In the genomic region with DNA sequence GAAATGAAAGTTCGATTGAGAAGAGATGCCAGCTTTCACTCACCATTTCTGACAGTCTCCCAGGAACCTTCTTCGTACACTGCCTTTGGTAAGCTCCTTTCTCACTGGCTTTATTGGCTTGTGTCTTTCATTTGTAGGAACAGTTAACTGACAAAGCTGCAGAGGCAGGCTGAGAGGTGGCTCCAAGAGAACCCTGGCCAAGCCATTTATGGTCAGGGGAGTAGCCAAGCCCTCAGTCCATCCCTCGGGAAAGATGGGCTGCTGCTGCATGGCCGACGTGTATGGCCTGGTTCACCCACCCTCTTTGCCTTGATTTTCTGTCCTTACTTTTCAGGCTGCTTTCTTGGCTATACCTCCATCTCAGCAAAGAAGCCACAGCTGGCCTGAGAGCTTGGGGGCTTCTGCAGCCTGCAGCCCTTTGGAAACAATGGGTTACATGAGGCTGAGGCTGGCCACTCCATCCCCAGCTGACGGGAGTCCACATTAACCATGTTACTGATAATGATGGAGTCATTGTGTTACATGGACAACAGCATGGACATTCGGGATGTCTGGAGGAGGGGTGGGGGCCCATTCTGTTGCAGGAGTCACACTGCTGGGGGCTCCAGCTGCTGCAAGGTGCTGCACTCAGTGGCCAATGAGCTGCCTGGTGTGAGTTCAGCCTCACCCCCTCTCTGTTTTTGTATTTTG, we compare ENCODE assay signal across 1 cellular context.
TF ChIP-seq lines count a peak whose summit lies in the region.

A gene with protein sequence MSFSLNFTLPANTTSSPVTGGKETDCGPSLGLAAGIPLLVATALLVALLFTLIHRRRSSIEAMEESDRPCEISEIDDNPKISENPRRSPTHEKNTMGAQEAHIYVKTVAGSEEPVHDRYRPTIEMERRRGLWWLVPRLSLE (minus strand): TSS at position 152 of the 690 bp plus-strand sequence. CDS start 106 bp downstream, at position 46.

TF ChIP-seq in GM23338, 12 proteins besides CTCF, POLR2A, EP300 and RAD21 (continued from another document):
- TF ChIP-seq, protein P1, sequence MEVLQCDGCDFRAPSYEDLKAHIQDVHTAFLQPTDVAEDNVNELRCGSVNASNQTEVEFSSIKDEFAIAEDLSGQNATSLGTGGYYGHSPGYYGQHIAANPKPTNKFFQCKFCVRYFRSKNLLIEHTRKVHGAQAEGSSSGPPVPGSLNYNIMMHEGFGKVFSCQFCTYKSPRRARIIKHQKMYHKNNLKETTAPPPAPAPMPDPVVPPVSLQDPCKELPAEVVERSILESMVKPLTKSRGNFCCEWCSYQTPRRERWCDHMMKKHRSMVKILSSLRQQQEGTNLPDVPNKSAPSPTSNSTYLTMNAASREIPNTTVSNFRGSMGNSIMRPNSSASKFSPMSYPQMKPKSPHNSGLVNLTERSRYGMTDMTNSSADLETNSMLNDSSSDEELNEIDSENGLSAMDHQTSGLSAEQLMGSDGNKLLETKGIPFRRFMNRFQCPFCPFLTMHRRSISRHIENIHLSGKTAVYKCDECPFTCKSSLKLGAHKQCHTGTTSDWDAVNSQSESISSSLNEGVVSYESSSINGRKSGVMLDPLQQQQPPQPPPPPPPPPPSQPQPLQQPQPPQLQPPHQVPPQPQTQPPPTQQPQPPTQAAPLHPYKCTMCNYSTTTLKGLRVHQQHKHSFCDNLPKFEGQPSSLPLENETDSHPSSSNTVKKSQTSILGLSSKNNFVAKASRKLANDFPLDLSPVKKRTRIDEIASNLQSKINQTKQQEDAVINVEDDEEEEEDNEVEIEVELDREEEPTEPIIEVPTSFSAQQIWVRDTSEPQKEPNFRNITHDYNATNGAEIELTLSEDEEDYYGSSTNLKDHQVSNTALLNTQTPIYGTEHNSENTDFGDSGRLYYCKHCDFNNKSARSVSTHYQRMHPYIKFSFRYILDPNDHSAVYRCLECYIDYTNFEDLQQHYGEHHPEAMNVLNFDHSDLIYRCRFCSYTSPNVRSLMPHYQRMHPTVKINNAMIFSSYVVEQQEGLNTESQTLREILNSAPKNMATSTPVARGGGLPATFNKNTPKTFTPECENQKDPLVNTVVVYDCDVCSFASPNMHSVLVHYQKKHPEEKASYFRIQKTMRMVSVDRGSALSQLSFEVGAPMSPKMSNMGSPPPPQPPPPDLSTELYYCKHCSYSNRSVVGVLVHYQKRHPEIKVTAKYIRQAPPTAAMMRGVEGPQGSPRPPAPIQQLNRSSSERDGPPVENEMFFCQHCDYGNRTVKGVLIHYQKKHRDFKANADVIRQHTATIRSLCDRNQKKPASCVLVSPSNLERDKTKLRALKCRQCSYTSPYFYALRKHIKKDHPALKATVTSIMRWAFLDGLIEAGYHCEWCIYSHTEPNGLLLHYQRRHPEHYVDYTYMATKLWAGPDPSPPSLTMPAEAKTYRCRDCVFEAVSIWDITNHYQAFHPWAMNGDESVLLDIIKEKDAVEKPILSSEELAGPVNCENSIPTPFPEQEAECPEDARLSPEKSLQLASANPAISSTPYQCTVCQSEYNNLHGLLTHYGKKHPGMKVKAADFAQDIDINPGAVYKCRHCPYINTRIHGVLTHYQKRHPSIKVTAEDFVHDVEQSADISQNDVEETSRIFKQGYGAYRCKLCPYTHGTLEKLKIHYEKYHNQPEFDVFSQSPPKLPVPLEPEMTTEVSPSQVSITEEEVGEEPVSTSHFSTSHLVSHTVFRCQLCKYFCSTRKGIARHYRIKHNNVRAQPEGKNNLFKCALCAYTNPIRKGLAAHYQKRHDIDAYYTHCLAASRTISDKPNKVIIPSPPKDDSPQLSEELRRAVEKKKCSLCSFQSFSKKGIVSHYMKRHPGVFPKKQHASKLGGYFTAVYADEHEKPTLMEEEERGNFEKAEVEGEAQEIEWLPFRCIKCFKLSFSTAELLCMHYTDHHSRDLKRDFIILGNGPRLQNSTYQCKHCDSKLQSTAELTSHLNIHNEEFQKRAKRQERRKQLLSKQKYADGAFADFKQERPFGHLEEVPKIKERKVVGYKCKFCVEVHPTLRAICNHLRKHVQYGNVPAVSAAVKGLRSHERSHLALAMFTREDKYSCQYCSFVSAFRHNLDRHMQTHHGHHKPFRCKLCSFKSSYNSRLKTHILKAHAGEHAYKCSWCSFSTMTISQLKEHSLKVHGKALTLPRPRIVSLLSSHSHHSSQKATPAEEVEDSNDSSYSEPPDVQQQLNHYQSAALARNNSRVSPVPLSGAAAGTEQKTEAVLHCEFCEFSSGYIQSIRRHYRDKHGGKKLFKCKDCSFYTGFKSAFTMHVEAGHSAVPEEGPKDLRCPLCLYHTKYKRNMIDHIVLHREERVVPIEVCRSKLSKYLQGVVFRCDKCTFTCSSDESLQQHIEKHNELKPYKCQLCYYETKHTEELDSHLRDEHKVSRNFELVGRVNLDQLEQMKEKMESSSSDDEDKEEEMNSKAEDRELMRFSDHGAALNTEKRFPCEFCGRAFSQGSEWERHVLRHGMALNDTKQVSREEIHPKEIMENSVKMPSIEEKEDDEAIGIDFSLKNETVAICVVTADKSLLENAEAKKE (CRISPR knock-in tag; IDR thresholded peaks at IDR 0.05) = no peak
- TF ChIP-seq STAT1 (IDR thresholded peaks at IDR 0.05; ENCODE audit: unreplicated experiment) (no peak), POLR2AphosphoS5 (IDR thresholded peaks at IDR 0.05; ENCODE audit: low read depth) (no peak), NANOG (IDR thresholded peaks at IDR 0.05; ENCODE audit: borderline replicate concordance) (no peak), JUNB (IDR thresholded peaks at IDR 0.05; ENCODE audit: unreplicated experiment) (no peak), ZNF331 (CRISPR knock-in tag; IDR thresholded peaks at IDR 0.05; ENCODE audit: low read depth) (no peak), EZH2 (IDR thresholded peaks at IDR 0.05; ENCODE audit: low read depth, unreplicated experiment) (no peak)
- TF ChIP-seq, protein P2, sequence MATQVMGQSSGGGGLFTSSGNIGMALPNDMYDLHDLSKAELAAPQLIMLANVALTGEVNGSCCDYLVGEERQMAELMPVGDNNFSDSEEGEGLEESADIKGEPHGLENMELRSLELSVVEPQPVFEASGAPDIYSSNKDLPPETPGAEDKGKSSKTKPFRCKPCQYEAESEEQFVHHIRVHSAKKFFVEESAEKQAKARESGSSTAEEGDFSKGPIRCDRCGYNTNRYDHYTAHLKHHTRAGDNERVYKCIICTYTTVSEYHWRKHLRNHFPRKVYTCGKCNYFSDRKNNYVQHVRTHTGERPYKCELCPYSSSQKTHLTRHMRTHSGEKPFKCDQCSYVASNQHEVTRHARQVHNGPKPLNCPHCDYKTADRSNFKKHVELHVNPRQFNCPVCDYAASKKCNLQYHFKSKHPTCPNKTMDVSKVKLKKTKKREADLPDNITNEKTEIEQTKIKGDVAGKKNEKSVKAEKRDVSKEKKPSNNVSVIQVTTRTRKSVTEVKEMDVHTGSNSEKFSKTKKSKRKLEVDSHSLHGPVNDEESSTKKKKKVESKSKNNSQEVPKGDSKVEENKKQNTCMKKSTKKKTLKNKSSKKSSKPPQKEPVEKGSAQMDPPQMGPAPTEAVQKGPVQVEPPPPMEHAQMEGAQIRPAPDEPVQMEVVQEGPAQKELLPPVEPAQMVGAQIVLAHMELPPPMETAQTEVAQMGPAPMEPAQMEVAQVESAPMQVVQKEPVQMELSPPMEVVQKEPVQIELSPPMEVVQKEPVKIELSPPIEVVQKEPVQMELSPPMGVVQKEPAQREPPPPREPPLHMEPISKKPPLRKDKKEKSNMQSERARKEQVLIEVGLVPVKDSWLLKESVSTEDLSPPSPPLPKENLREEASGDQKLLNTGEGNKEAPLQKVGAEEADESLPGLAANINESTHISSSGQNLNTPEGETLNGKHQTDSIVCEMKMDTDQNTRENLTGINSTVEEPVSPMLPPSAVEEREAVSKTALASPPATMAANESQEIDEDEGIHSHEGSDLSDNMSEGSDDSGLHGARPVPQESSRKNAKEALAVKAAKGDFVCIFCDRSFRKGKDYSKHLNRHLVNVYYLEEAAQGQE (IDR thresholded peaks at IDR 0.05; ENCODE audit: unreplicated experiment) = no peak
- TF ChIP-seq, protein P3, sequence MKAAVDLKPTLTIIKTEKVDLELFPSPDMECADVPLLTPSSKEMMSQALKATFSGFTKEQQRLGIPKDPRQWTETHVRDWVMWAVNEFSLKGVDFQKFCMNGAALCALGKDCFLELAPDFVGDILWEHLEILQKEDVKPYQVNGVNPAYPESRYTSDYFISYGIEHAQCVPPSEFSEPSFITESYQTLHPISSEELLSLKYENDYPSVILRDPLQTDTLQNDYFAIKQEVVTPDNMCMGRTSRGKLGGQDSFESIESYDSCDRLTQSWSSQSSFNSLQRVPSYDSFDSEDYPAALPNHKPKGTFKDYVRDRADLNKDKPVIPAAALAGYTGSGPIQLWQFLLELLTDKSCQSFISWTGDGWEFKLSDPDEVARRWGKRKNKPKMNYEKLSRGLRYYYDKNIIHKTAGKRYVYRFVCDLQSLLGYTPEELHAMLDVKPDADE (IDR thresholded peaks at IDR 0.05) = no peak
